ENCODE assay signal across 1 cellular context in the genomic region with DNA sequence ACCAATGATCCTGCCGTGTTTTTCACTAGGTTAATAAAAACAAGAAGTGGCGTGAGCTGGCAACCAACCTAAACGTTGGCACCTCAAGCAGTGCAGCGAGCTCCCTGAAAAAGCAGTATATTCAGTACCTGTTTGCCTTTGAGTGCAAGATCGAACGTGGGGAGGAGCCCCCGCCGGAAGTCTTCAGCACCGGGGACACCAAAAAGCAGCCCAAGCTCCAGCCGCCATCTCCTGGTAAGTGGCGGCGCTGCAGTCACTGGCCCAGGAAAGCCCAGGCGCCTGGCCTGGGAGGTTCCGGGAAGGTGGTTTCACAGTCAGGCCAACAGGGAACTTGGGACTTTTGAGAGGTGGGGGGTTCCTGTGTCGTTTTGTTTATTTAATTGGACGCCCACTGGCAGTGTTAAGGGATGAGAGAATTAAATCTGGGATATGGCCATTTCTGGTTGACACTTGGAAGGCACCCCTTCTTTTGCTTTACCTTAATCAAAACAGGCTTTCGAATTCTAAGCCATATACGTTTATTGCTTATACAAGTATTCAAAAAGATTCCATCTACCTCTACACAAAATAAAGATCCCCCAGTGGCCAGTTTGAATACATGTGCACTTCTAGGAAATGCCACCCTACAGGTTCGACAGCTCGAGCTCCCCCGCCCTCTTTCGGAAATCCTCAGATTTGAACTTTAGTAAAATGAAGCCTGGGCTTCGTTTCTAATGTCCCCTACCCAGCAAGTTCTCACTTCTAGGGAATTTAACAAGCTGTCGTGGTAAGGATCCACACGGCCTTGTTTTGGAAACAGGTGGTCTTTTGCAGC.
TF ChIP-seq lines count a peak whose summit lies in the region.

No MANE protein-coding gene starts in this region.

TF ChIP-seq in HepG2, 621 proteins besides CTCF, POLR2A, EP300 and RAD21 (continued from another document and continues in another):
- TF ChIP-seq, protein P1, sequence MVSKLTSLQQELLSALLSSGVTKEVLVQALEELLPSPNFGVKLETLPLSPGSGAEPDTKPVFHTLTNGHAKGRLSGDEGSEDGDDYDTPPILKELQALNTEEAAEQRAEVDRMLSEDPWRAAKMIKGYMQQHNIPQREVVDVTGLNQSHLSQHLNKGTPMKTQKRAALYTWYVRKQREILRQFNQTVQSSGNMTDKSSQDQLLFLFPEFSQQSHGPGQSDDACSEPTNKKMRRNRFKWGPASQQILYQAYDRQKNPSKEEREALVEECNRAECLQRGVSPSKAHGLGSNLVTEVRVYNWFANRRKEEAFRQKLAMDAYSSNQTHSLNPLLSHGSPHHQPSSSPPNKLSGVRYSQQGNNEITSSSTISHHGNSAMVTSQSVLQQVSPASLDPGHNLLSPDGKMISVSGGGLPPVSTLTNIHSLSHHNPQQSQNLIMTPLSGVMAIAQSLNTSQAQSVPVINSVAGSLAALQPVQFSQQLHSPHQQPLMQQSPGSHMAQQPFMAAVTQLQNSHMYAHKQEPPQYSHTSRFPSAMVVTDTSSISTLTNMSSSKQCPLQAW (CRISPR knock-in tag; IDR thresholded peaks at IDR 0.05) = peak; percentile 15; the same call in 1 of the 2 replicates
- TF ChIP-seq YEATS2 (CRISPR knock-in tag; IDR thresholded peaks at IDR 0.05; ENCODE audit: borderline replicate concordance) (no peak), SMARCC2 (IDR thresholded peaks at IDR 0.05) (no peak), CBX2 (IDR thresholded peaks at IDR 0.05; ENCODE audit: low read depth, low read length) (no peak), CBX2 (CRISPR knock-in tag; IDR thresholded peaks at IDR 0.05; ENCODE audit: low read depth) (no peak), SMARCE1 (IDR thresholded peaks at IDR 0.05; ENCODE audit: borderline replicate concordance) (no peak), ARHGAP35 (CRISPR knock-in tag; IDR thresholded peaks at IDR 0.05; ENCODE audit: borderline replicate concordance) (no peak), TRIM24 (CRISPR knock-in tag; IDR thresholded peaks at IDR 0.05) (no peak), ZNF382 (CRISPR knock-in tag; IDR thresholded peaks at IDR 0.05; ENCODE audit: borderline replicate concordance) (no peak), SUZ12 (IDR thresholded peaks at IDR 0.05; ENCODE audit: low read depth, low read length) (no peak), ZNF615 (CRISPR knock-in tag; IDR thresholded peaks at IDR 0.05; ENCODE audit: borderline replicate concordance) (no peak), FOXJ3 (CRISPR knock-in tag; IDR thresholded peaks at IDR 0.05; ENCODE audit: borderline replicate concordance) (no peak), MXI1 (IDR thresholded peaks at IDR 0.05; ENCODE audit: borderline replicate concordance, low read depth, low read length) (no peak), KLF11 (CRISPR knock-in tag; IDR thresholded peaks at IDR 0.05) (no peak), ZSCAN9 (CRISPR knock-in tag; IDR thresholded peaks at IDR 0.05; ENCODE audit: borderline replicate concordance) (no peak), ZC3H13 (CRISPR knock-in tag; IDR thresholded peaks at IDR 0.05) (no peak), CEBPB (IDR thresholded peaks at IDR 0.05; ENCODE audit: borderline replicate concordance, low read depth, low read length) (no peak), KLF13 (CRISPR knock-in tag; IDR thresholded peaks at IDR 0.05) (no peak), ZNF678 (CRISPR knock-in tag; IDR thresholded peaks at IDR 0.05) (no peak), MIXL1 (CRISPR knock-in tag; IDR thresholded peaks at IDR 0.05) (peak; percentile 35; the same call in 1 of the 2 replicates), ZSCAN30 (CRISPR knock-in tag; IDR thresholded peaks at IDR 0.05) (no peak), ZNF44 (CRISPR knock-in tag; IDR thresholded peaks at IDR 0.05) (no peak), ZNF616 (CRISPR knock-in tag; IDR thresholded peaks at IDR 0.05; ENCODE audit: low read depth) (no peak), ATRX (CRISPR knock-in tag; IDR thresholded peaks at IDR 0.05; ENCODE audit: borderline replicate concordance) (no peak), RBFOX2 (IDR thresholded peaks at IDR 0.05; ENCODE audit: low read depth, low read length) (no peak), JUNB (CRISPR knock-in tag; IDR thresholded peaks at IDR 0.05; ENCODE audit: borderline replicate concordance) (no peak), FOXA1 (IDR thresholded peaks at IDR 0.05) (no peak), FOXA1 (CRISPR knock-in tag; IDR thresholded peaks at IDR 0.05) (no peak)
- TF ChIP-seq, protein P2, sequence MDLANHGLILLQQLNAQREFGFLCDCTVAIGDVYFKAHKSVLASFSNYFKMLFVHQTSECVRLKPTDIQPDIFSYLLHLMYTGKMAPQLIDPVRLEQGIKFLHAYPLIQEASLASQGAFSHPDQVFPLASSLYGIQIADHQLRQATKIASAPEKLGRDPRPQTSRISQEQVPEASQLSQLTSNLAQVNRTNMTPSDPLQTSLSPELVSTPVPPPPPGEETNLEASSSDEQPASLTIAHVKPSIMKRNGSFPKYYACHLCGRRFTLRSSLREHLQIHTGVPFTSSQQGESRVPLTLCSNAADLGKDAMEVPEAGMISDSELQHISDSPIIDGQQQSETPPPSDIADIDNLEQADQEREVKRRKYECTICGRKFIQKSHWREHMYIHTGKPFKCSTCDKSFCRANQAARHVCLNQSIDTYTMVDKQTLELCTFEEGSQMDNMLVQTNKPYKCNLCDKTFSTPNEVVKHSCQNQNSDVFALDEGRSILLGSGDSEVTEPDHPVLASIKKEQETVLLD (CRISPR knock-in tag; IDR thresholded peaks at IDR 0.05; ENCODE audit: low read depth) = no peak
- TF ChIP-seq, protein P3, sequence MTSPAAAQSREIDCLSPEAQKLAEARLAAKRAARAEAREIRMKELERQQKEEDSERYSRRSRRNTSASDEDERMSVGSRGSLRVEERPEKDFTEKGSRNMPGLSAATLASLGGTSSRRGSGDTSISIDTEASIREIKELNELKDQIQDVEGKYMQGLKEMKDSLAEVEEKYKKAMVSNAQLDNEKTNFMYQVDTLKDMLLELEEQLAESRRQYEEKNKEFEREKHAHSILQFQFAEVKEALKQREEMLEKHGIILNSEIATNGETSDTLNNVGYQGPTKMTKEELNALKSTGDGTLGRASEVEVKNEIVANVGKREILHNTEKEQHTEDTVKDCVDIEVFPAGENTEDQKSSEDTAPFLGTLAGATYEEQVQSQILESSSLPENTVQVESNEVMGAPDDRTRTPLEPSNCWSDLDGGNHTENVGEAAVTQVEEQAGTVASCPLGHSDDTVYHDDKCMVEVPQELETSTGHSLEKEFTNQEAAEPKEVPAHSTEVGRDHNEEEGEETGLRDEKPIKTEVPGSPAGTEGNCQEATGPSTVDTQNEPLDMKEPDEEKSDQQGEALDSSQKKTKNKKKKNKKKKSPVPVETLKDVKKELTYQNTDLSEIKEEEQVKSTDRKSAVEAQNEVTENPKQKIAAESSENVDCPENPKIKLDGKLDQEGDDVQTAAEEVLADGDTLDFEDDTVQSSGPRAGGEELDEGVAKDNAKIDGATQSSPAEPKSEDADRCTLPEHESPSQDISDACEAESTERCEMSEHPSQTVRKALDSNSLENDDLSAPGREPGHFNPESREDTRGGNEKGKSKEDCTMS (CRISPR knock-in tag; conservative IDR thresholded peaks at IDR 0.05) = no peak
- TF ChIP-seq, protein P4, sequence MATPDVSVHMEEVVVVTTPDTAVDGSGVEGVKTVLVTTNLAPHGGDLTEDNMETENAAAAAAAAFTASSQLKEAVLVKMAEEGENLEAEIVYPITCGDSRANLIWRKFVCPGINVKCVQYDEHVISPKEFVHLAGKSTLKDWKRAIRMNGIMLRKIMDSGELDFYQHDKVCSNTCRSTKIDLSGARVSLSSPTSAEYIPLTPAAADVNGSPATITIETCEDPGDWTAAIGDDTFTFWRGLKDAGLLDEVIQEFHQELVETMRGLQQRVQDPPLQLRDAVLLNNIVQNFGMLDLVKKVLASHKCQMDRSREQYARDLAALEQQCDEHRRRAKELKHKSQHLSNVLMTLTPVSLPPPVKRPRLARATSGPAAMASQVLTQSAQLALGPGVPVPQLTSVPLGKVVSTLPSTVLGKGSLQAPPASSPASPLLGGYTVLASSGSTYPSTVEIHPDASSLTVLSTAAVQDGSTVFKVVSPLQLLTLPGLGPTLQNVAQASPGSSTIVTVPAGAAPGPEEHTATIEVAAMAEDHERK (CRISPR knock-in tag; IDR thresholded peaks at IDR 0.05; ENCODE audit: low read depth) = no peak
- TF ChIP-seq, protein P5, sequence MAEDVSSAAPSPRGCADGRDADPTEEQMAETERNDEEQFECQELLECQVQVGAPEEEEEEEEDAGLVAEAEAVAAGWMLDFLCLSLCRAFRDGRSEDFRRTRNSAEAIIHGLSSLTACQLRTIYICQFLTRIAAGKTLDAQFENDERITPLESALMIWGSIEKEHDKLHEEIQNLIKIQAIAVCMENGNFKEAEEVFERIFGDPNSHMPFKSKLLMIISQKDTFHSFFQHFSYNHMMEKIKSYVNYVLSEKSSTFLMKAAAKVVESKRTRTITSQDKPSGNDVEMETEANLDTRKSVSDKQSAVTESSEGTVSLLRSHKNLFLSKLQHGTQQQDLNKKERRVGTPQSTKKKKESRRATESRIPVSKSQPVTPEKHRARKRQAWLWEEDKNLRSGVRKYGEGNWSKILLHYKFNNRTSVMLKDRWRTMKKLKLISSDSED (CRISPR knock-in tag; IDR thresholded peaks at IDR 0.05) = no peak
- TF ChIP-seq, protein P6, sequence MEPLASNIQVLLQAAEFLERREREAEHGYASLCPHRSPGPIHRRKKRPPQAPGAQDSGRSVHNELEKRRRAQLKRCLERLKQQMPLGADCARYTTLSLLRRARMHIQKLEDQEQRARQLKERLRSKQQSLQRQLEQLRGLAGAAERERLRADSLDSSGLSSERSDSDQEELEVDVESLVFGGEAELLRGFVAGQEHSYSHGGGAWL (CRISPR knock-in tag; IDR thresholded peaks at IDR 0.05) = no peak
- TF ChIP-seq, protein P7, sequence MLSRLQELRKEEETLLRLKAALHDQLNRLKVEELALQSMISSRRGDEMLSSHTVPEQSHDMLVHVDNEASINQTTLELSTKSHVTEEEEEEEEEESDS (CRISPR knock-in tag; IDR thresholded peaks at IDR 0.05; ENCODE audit: borderline replicate concordance) = no peak
- TF ChIP-seq, protein P8, sequence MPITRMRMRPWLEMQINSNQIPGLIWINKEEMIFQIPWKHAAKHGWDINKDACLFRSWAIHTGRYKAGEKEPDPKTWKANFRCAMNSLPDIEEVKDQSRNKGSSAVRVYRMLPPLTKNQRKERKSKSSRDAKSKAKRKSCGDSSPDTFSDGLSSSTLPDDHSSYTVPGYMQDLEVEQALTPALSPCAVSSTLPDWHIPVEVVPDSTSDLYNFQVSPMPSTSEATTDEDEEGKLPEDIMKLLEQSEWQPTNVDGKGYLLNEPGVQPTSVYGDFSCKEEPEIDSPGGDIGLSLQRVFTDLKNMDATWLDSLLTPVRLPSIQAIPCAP (CRISPR knock-in tag; IDR thresholded peaks at IDR 0.05; ENCODE audit: low read depth) = no peak
- TF ChIP-seq, protein P9, sequence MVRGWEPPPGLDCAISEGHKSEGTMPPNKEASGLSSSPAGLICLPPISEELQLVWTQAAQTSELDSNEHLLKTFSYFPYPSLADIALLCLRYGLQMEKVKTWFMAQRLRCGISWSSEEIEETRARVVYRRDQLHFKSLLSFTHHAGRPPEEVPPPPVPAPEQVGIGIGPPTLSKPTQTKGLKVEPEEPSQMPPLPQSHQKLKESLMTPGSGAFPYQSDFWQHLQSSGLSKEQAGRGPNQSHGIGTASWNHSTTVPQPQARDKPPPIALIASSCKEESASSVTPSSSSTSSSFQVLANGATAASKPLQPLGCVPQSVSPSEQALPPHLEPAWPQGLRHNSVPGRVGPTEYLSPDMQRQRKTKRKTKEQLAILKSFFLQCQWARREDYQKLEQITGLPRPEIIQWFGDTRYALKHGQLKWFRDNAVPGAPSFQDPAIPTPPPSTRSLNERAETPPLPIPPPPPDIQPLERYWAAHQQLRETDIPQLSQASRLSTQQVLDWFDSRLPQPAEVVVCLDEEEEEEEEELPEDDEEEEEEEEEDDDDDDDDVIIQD (CRISPR knock-in tag; IDR thresholded peaks at IDR 0.05; ENCODE audit: low read depth) = no peak; the same call in 1 of the 2 replicates
- TF ChIP-seq, protein P10, sequence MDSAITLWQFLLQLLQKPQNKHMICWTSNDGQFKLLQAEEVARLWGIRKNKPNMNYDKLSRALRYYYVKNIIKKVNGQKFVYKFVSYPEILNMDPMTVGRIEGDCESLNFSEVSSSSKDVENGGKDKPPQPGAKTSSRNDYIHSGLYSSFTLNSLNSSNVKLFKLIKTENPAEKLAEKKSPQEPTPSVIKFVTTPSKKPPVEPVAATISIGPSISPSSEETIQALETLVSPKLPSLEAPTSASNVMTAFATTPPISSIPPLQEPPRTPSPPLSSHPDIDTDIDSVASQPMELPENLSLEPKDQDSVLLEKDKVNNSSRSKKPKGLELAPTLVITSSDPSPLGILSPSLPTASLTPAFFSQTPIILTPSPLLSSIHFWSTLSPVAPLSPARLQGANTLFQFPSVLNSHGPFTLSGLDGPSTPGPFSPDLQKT (CRISPR knock-in tag; IDR thresholded peaks at IDR 0.05; ENCODE audit: borderline replicate concordance) = no peak
- TF ChIP-seq, protein P11, sequence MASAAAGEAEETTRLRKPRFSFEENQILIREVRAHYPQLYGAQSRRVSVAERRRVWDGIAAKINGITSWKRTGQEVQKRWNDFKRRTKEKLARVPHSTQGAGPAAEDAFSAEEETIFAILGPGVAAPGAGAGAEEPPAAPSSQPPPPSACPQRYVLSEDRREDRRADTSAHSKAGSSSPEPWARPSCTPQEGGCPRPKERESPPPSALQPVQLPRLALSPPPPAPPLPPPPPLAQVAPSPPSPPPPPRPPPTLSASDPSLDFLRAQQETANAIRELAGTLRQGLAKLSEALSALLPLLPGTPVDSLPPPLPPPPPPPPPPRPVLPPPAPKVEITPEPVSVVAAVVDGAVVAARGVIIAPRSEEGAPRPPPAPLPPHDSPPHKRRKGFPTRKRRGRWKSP (CRISPR knock-in tag; IDR thresholded peaks at IDR 0.05) = peak; percentile 38; the same call in 1 of the 2 replicates
- TF ChIP-seq, protein P12, sequence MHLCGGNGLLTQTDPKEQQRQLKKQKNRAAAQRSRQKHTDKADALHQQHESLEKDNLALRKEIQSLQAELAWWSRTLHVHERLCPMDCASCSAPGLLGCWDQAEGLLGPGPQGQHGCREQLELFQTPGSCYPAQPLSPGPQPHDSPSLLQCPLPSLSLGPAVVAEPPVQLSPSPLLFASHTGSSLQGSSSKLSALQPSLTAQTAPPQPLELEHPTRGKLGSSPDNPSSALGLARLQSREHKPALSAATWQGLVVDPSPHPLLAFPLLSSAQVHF (CRISPR knock-in tag; IDR thresholded peaks at IDR 0.05) = no peak
- TF ChIP-seq, protein P13, sequence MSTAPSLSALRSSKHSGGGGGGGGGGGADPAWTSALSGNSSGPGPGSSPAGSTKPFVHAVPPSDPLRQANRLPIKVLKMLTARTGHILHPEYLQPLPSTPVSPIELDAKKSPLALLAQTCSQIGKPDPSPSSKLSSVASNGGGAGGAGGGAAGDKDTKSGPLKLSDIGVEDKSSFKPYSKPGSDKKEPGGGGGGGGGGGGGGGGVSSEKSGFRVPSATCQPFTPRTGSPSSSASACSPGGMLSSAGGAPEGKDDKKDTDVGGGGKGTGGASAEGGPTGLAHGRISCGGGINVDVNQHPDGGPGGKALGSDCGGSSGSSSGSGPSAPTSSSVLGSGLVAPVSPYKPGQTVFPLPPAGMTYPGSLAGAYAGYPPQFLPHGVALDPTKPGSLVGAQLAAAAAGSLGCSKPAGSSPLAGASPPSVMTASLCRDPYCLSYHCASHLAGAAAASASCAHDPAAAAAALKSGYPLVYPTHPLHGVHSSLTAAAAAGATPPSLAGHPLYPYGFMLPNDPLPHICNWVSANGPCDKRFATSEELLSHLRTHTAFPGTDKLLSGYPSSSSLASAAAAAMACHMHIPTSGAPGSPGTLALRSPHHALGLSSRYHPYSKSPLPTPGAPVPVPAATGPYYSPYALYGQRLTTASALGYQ (CRISPR knock-in tag; IDR thresholded peaks at IDR 0.05) = no peak
